1 cellular context compared by ENCODE assay signal in genomic region chr12:6615802-6616201, GRCh38.
TF ChIP-seq lines count a peak whose summit lies in the region.

No MANE protein-coding gene starts in this region.

TF ChIP-seq in HEK293, 187 proteins besides CTCF, POLR2A, EP300 and RAD21 (continued from another document):
- TF ChIP-seq ZNF561 (tag by site-specific recombination; IDR thresholded peaks at IDR 0.05; ENCODE audit: borderline replicate concordance) (no peak), ZNF843 (tag by site-specific recombination; IDR thresholded peaks at IDR 0.05) (no peak), ZBTB17 (tag by site-specific recombination; IDR thresholded peaks at IDR 0.05) (no peak), ZNF335 (tag by site-specific recombination; conservative IDR thresholded peaks at IDR 0.05) (peak; percentile 16; the same call in 1 of the 2 replicates), SP2 (tag by site-specific recombination; IDR thresholded peaks at IDR 0.05) (peak; percentile 42), ZNF626 (tag by site-specific recombination; IDR thresholded peaks at IDR 0.05) (no peak), ZNF202 (tag by site-specific recombination; IDR thresholded peaks at IDR 0.05; ENCODE audit: borderline replicate concordance) (no peak), KLF16 (tag by site-specific recombination; IDR thresholded peaks at IDR 0.05) (no peak), KLF1 (tag by site-specific recombination; IDR thresholded peaks at IDR 0.05) (no peak), SCRT2 (tag by site-specific recombination; IDR thresholded peaks at IDR 0.05) (no peak), ZBTB48 (tag by site-specific recombination; IDR thresholded peaks at IDR 0.05) (peak; percentile 49; the same call in 1 of the 2 replicates), PRDM10 (tag by site-specific recombination; IDR thresholded peaks at IDR 0.05) (no peak), ZNF16 (tag by site-specific recombination; IDR thresholded peaks at IDR 0.05; ENCODE audit: low read depth) (no peak), PBX3 (CRISPR knock-in tag; IDR thresholded peaks at IDR 0.05) (no peak)
